1 cellular context compared by ENCODE assay signal in genomic region chr6:134748484-134748883, GRCh38.
TF ChIP-seq lines count a peak whose summit lies in the region.

No MANE protein-coding gene starts in this region.

TF ChIP-seq in HepG2, 621 proteins besides CTCF, POLR2A, EP300 and RAD21 (continued from another document):
- TF ChIP-seq, protein P1, sequence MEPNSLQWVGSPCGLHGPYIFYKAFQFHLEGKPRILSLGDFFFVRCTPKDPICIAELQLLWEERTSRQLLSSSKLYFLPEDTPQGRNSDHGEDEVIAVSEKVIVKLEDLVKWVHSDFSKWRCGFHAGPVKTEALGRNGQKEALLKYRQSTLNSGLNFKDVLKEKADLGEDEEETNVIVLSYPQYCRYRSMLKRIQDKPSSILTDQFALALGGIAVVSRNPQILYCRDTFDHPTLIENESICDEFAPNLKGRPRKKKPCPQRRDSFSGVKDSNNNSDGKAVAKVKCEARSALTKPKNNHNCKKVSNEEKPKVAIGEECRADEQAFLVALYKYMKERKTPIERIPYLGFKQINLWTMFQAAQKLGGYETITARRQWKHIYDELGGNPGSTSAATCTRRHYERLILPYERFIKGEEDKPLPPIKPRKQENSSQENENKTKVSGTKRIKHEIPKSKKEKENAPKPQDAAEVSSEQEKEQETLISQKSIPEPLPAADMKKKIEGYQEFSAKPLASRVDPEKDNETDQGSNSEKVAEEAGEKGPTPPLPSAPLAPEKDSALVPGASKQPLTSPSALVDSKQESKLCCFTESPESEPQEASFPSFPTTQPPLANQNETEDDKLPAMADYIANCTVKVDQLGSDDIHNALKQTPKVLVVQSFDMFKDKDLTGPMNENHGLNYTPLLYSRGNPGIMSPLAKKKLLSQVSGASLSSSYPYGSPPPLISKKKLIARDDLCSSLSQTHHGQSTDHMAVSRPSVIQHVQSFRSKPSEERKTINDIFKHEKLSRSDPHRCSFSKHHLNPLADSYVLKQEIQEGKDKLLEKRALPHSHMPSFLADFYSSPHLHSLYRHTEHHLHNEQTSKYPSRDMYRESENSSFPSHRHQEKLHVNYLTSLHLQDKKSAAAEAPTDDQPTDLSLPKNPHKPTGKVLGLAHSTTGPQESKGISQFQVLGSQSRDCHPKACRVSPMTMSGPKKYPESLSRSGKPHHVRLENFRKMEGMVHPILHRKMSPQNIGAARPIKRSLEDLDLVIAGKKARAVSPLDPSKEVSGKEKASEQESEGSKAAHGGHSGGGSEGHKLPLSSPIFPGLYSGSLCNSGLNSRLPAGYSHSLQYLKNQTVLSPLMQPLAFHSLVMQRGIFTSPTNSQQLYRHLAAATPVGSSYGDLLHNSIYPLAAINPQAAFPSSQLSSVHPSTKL (CRISPR knock-in tag; IDR thresholded peaks at IDR 0.05) = no peak
- TF ChIP-seq, protein P2, sequence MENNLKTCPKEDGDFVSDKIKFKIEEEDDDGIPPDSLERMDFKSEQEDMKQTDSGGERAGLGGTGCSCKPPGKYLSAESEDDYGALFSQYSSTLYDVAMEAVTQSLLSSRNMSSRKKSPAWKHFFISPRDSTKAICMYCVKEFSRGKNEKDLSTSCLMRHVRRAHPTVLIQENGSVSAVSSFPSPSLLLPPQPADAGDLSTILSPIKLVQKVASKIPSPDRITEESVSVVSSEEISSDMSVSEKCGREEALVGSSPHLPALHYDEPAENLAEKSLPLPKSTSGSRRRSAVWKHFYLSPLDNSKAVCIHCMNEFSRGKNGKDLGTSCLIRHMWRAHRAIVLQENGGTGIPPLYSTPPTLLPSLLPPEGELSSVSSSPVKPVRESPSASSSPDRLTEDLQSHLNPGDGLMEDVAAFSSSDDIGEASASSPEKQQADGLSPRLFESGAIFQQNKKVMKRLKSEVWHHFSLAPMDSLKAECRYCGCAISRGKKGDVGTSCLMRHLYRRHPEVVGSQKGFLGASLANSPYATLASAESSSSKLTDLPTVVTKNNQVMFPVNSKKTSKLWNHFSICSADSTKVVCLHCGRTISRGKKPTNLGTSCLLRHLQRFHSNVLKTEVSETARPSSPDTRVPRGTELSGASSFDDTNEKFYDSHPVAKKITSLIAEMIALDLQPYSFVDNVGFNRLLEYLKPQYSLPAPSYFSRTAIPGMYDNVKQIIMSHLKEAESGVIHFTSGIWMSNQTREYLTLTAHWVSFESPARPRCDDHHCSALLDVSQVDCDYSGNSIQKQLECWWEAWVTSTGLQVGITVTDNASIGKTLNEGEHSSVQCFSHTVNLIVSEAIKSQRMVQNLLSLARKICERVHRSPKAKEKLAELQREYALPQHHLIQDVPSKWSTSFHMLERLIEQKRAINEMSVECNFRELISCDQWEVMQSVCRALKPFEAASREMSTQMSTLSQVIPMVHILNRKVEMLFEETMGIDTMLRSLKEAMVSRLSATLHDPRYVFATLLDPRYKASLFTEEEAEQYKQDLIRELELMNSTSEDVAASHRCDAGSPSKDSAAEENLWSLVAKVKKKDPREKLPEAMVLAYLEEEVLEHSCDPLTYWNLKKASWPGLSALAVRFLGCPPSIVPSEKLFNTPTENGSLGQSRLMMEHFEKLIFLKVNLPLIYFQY (CRISPR knock-in tag; IDR thresholded peaks at IDR 0.05; ENCODE audit: borderline replicate concordance) = no peak
- TF ChIP-seq, protein P3, sequence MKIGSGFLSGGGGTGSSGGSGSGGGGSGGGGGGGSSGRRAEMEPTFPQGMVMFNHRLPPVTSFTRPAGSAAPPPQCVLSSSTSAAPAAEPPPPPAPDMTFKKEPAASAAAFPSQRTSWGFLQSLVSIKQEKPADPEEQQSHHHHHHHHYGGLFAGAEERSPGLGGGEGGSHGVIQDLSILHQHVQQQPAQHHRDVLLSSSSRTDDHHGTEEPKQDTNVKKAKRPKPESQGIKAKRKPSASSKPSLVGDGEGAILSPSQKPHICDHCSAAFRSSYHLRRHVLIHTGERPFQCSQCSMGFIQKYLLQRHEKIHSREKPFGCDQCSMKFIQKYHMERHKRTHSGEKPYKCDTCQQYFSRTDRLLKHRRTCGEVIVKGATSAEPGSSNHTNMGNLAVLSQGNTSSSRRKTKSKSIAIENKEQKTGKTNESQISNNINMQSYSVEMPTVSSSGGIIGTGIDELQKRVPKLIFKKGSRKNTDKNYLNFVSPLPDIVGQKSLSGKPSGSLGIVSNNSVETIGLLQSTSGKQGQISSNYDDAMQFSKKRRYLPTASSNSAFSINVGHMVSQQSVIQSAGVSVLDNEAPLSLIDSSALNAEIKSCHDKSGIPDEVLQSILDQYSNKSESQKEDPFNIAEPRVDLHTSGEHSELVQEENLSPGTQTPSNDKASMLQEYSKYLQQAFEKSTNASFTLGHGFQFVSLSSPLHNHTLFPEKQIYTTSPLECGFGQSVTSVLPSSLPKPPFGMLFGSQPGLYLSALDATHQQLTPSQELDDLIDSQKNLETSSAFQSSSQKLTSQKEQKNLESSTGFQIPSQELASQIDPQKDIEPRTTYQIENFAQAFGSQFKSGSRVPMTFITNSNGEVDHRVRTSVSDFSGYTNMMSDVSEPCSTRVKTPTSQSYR (CRISPR knock-in tag; IDR thresholded peaks at IDR 0.05; ENCODE audit: borderline replicate concordance) = no peak
- no peak for TF ChIP-seq HNF4G (IDR thresholded peaks at IDR 0.05; ENCODE audit: borderline replicate concordance, low read depth, low read length)
- no peak for TF ChIP-seq HNF4G (CRISPR knock-in tag; IDR thresholded peaks at IDR 0.05; ENCODE audit: borderline replicate concordance, low read depth)
- no peak for TF ChIP-seq KDM1A (CRISPR knock-in tag; IDR thresholded peaks at IDR 0.05)
- no peak for TF ChIP-seq CHD4 (IDR thresholded peaks at IDR 0.05; ENCODE audit: borderline replicate concordance, low read length)
- no peak for TF ChIP-seq ZNF326 (CRISPR knock-in tag; IDR thresholded peaks at IDR 0.05; ENCODE audit: borderline replicate concordance)
- no peak for TF ChIP-seq CENPBD1 (CRISPR knock-in tag; IDR thresholded peaks at IDR 0.05; ENCODE audit: borderline replicate concordance, low read depth)
- TF ChIP-seq RAD51 (IDR thresholded peaks at IDR 0.05; ENCODE audit: borderline replicate concordance) = no peak
- no peak for TF ChIP-seq ZNF333 (CRISPR knock-in tag; IDR thresholded peaks at IDR 0.05; ENCODE audit: borderline replicate concordance)
